1 cellular context compared by ENCODE assay signal in genomic region chr2:98583866-98584618, GRCh38.
TF ChIP-seq lines count a peak whose summit lies in the region.

No MANE protein-coding gene starts in this region.

TF ChIP-seq in HepG2, 621 proteins besides CTCF, POLR2A, EP300 and RAD21 (continued from another document and continues in another):
- peak; percentile 84; the same call in 1 of the 2 replicates for TF ChIP-seq NFKB2 (CRISPR knock-in tag; IDR thresholded peaks at IDR 0.05; ENCODE audit: borderline replicate concordance)
- peak; percentile 85 for TF ChIP-seq FOXO1 (CRISPR knock-in tag; IDR thresholded peaks at IDR 0.05)
- no peak for TF ChIP-seq ZNF639 (CRISPR knock-in tag; conservative IDR thresholded peaks at IDR 0.05)
- no peak for TF ChIP-seq ZNF790 (CRISPR knock-in tag; IDR thresholded peaks at IDR 0.05; ENCODE audit: borderline replicate concordance)
- TF ChIP-seq KLF6 (CRISPR knock-in tag; IDR thresholded peaks at IDR 0.05), result no peak
- no peak for TF ChIP-seq PRDM15 (CRISPR knock-in tag; IDR thresholded peaks at IDR 0.05)
- TF ChIP-seq ARHGAP35 (CRISPR knock-in tag; IDR thresholded peaks at IDR 0.05; ENCODE audit: borderline replicate concordance), result no peak
- peak; percentile 99 for TF ChIP-seq ELF3 (CRISPR knock-in tag; IDR thresholded peaks at IDR 0.05)
- TF ChIP-seq RFXAP (CRISPR knock-in tag; IDR thresholded peaks at IDR 0.05; ENCODE audit: borderline replicate concordance), result 0 out of 2 replicates have a peak, but pooled peaks have one; percentile 33
- peak; percentile 73 for TF ChIP-seq POLR2G (IDR thresholded peaks at IDR 0.05; ENCODE audit: low read depth, low read length)
- no peak for TF ChIP-seq HOXA9 (CRISPR knock-in tag; IDR thresholded peaks at IDR 0.05; ENCODE audit: borderline replicate concordance)
- TF ChIP-seq ZHX2 (IDR thresholded peaks at IDR 0.05; ENCODE audit: low read depth), result no peak
- TF ChIP-seq ZHX2 (CRISPR knock-in tag; IDR thresholded peaks at IDR 0.05; ENCODE audit: borderline replicate concordance), result no peak
- TF ChIP-seq TOPORS (CRISPR knock-in tag; IDR thresholded peaks at IDR 0.05), result no peak
- TF ChIP-seq STAG1 (CRISPR knock-in tag; IDR thresholded peaks at IDR 0.05), result peak; percentile 26; the same call in 1 of the 2 replicates
- TF ChIP-seq KDM2A (CRISPR knock-in tag; IDR thresholded peaks at IDR 0.05; ENCODE audit: borderline replicate concordance, low read depth), result peak; percentile 52; the same call in 1 of the 2 replicates
- TF ChIP-seq ZNF10 (CRISPR knock-in tag; IDR thresholded peaks at IDR 0.05; ENCODE audit: borderline replicate concordance, low read depth), result no peak
- TF ChIP-seq ZNF710 (CRISPR knock-in tag; IDR thresholded peaks at IDR 0.05; ENCODE audit: borderline replicate concordance), result peak; percentile 85
- peak; percentile 59 for TF ChIP-seq PPARG (CRISPR knock-in tag; conservative IDR thresholded peaks at IDR 0.05)
- TF ChIP-seq ZSCAN21 (CRISPR knock-in tag; IDR thresholded peaks at IDR 0.05; ENCODE audit: borderline replicate concordance), result peak; percentile 67
- TF ChIP-seq ZNF251 (CRISPR knock-in tag; IDR thresholded peaks at IDR 0.05), result no peak
- TF ChIP-seq BHLHE40 (IDR thresholded peaks at IDR 0.05; ENCODE audit: low read length), result no peak
- TF ChIP-seq DNMT3B (CRISPR knock-in tag; conservative IDR thresholded peaks at IDR 0.05), result no peak
- peak; percentile 86 for TF ChIP-seq ZBTB38 (CRISPR knock-in tag; IDR thresholded peaks at IDR 0.05)
- no peak for TF ChIP-seq TBX3 (IDR thresholded peaks at IDR 0.05; ENCODE audit: borderline replicate concordance)
- TF ChIP-seq MEIS1 (CRISPR knock-in tag; IDR thresholded peaks at IDR 0.05; ENCODE audit: borderline replicate concordance), result 0 out of 2 replicates have a peak, but pooled peaks have one; percentile 23
- no peak for TF ChIP-seq SYNCRIP (IDR thresholded peaks at IDR 0.05; ENCODE audit: insufficient read depth, low read depth, low read length)
- TF ChIP-seq HNRNPLL (IDR thresholded peaks at IDR 0.05; ENCODE audit: low read depth, low read length, poor library complexity, severe bottlenecking), result no peak
- 0 out of 2 replicates have a peak, but pooled peaks have one; percentile 6 for TF ChIP-seq ZNF678 (CRISPR knock-in tag; IDR thresholded peaks at IDR 0.05)
- TF ChIP-seq JUN (CRISPR knock-in tag; IDR thresholded peaks at IDR 0.05), result peak; percentile 10; the same call in 1 of the 2 replicates
- TF ChIP-seq MAF1 (CRISPR knock-in tag; IDR thresholded peaks at IDR 0.05; ENCODE audit: borderline replicate concordance), result no peak
- TF ChIP-seq KDM4B (CRISPR knock-in tag; IDR thresholded peaks at IDR 0.05), result peak; percentile 65; the same call in 1 of the 2 replicates
- no peak for TF ChIP-seq ARNT2 (CRISPR knock-in tag; IDR thresholded peaks at IDR 0.05; ENCODE audit: low read depth)
- TF ChIP-seq SAP130 (CRISPR knock-in tag; IDR thresholded peaks at IDR 0.05; ENCODE audit: low read depth), result peak; percentile 94
- peak; percentile 91; the same call in 1 of the 2 replicates for TF ChIP-seq ZNF614 (CRISPR knock-in tag; IDR thresholded peaks at IDR 0.05; ENCODE audit: borderline replicate concordance)
- TF ChIP-seq CENPBD1 (CRISPR knock-in tag; IDR thresholded peaks at IDR 0.05; ENCODE audit: borderline replicate concordance, low read depth), result no peak
- TF ChIP-seq RORA (CRISPR knock-in tag; IDR thresholded peaks at IDR 0.05), result no peak
- TF ChIP-seq ZNF850 (CRISPR knock-in tag; conservative IDR thresholded peaks at IDR 0.05), result no peak
- no peak for TF ChIP-seq ZFAT (CRISPR knock-in tag; conservative IDR thresholded peaks at IDR 0.05)
- TF ChIP-seq ZNF761 (CRISPR knock-in tag; conservative IDR thresholded peaks at IDR 0.05), result 0 out of 2 replicates have a peak, but pooled peaks have one; percentile 23
- TF ChIP-seq NPAS2 (CRISPR knock-in tag; IDR thresholded peaks at IDR 0.05; ENCODE audit: borderline replicate concordance), result no peak
- peak; percentile 43; the same call in 1 of the 2 replicates for TF ChIP-seq ZNF205 (CRISPR knock-in tag; IDR thresholded peaks at IDR 0.05)
- no peak for TF ChIP-seq ADNP (CRISPR knock-in tag; IDR thresholded peaks at IDR 0.05)
- no peak for TF ChIP-seq PRDM10 (CRISPR knock-in tag; IDR thresholded peaks at IDR 0.05; ENCODE audit: low read depth)
- TF ChIP-seq ESRRA (CRISPR knock-in tag; IDR thresholded peaks at IDR 0.05; ENCODE audit: low read depth), result no peak; the same call in 1 of the 2 replicates
- no peak for TF ChIP-seq JUNB (CRISPR knock-in tag; IDR thresholded peaks at IDR 0.05; ENCODE audit: borderline replicate concordance)
- TF ChIP-seq ZNF777 (CRISPR knock-in tag; IDR thresholded peaks at IDR 0.05), result no peak
- no peak for TF ChIP-seq TP53 (CRISPR knock-in tag; conservative IDR thresholded peaks at IDR 0.05)
- no peak for TF ChIP-seq GLMP (CRISPR knock-in tag; IDR thresholded peaks at IDR 0.05; ENCODE audit: borderline replicate concordance)
- TF ChIP-seq SALL2 (CRISPR knock-in tag; IDR thresholded peaks at IDR 0.05), result no peak
- 0 out of 2 replicates have a peak, but pooled peaks have one; percentile 41 for TF ChIP-seq SNAI1 (CRISPR knock-in tag; IDR thresholded peaks at IDR 0.05; ENCODE audit: borderline replicate concordance)
- peak; percentile 86 for TF ChIP-seq WIZ (CRISPR knock-in tag; IDR thresholded peaks at IDR 0.05)
